ENCODE assay signal across 9 cellular contexts in the genomic region with DNA sequence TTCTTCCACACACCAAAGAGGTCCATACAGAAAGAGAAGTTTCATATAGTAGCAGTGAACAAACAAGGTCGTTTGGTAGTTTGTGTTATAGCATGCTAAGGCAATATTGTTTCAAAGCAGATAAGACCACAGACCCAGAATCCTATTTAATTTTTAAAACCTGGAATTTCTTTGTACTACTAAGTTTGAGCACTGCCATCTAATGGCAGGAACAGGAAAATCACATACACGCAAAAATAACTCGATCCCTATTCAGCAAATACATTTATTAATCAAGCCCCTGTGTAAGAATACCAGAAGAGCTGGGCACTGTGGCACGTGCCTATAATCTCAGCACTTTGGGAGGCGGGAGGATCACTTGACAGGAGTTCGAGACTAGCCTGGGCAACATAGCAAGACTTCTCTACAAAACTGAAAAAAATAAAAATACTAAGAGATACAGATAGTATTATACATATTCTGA. TPM values are rescaled to one million over a fixed set of nuclear protein-coding genes. Genes with fewer than 3 reads are reported as not detected.
DNase-seq lines count a peak whose midpoint lies in the region; ATAC-seq and TF ChIP-seq lines count a peak whose summit lies in the region.
"Had no signal": no experiment of that assay in that cellular context is flagged by ENCODE, and none has a peak within 500 bp of the region (broad histone marks: within the 10 kb centered on the region; RNA-seq: fewer than 3 reads in every experiment).

No MANE protein-coding gene starts in this region.

- no peaks in the 10 kb centered on the region for H3K36me3 ChIP-seq in heart left ventricle

- intact Hi-C loops in heart left ventricle (cut with DNase I) (loop anchor here in 4 of 10 donors (10.0 kb wide), 3 partner anchors 81 to 251 kb away; no protein-coding TSS in a partner anchor), cardiac septum (cut with DNase I) (loop anchor here (10.0 kb wide), 1 partner anchor 81 kb away; no protein-coding TSS in a partner anchor)

- H3K4me3 Mint-ChIP-seq in brain, result peak overlapping the region in 3 of 5 experiments; percentile 1 to 29 (median 28)
- H3K4me3 Mint-ChIP-seq: activated naive CD4-positive, alpha-beta T cell treated with anti-CD3 and anti-CD28 coated beads, Interleukin-2, amount 50 U/mL, for 24 hours had no signal

- peaks cover 0 to 10% (median 0%) of the 10 kb centered on the region in 9 donors for H3K27me3 ChIP-seq in heart left ventricle

- ATAC-seq in heart left ventricle, result no peak
- no peak for ATAC-seq in HG02884 (IDR thresholded peaks at IDR 0.05; ENCODE audit: unreplicated experiment)
- no peak for ATAC-seq in HG03025 (IDR thresholded peaks at IDR 0.05; ENCODE audit: low FRiP score, unreplicated experiment)
- no peak for ATAC-seq in HG03432 (IDR thresholded peaks at IDR 0.05; ENCODE audit: unreplicated experiment)

- peaks cover 29% of the 10 kb centered on the region for H3K4me1 Mint-ChIP-seq in brain

- WGBS in heart left ventricle, 4 donors, result 5 to 10% (median 6%) methylated on average over 6 of the region's 6 CpGs

- no peak for DNase-seq in heart left ventricle
- DNase-seq in cardiac septum (ENCODE audit: low spot score), result no peak
- peak; percentile 46 for DNase-seq in NCI-H2029 treated with DMSO at 0.1 percent for 48 hours (lab: John Stamatoyannopoulos, UW)
- DNase-seq in medulla oblongata (ENCODE audit: extremely low spot score), result peak; percentile 45

- TF ChIP-seq POLR2A in heart left ventricle (IDR thresholded peaks at IDR 0.05), result no peak

- H3K9me3 ChIP-seq in heart left ventricle, result no peaks in the 10 kb centered on the region

- H3K27ac ChIP-seq in heart left ventricle, result no peak overlapping the region

- H3K9me3 Mint-ChIP-seq in brain, result no peaks in the 10 kb centered on the region
- H3K9me3 Mint-ChIP-seq: activated naive CD4-positive, alpha-beta T cell treated with anti-CD3 and anti-CD28 coated beads, Interleukin-2, amount 50 U/mL, for 24 hours had no signal

- H3K4me1 ChIP-seq in heart left ventricle, result peaks cover 0 to 26% (median 13%) of the 10 kb centered on the region in 12 donors

- peak overlapping the region in 3 of 5 experiments; percentile 23 to 50 (median 37) for H3K27ac Mint-ChIP-seq in brain
- H3K27ac Mint-ChIP-seq: activated naive CD4-positive, alpha-beta T cell treated with anti-CD3 and anti-CD28 coated beads, Interleukin-2, amount 50 U/mL, for 24 hours had no signal

- no peak overlapping the region for H3K4me3 ChIP-seq in heart left ventricle

- peaks cover 11% of the 10 kb centered on the region for H3K27me3 Mint-ChIP-seq in brain

- no peaks in the 10 kb centered on the region for H3K36me3 Mint-ChIP-seq in brain
- H3K36me3 Mint-ChIP-seq: activated naive CD4-positive, alpha-beta T cell treated with anti-CD3 and anti-CD28 coated beads, Interleukin-2, amount 50 U/mL, for 24 hours had no signal

- TF ChIP-seq CTCF in heart left ventricle (IDR thresholded peaks at IDR 0.05) (peak; percentile 38 to 74 (median 56)), brain (conservative IDR thresholded peaks at IDR 0.05) (peak; percentile 46 to 66)

RNA-seq across cellular contexts. Expression of a gene that starts 2.9 kb away (rescaled TPM):
- total RNA-seq in heart left ventricle, result 10 to 100 TPM; 22.6 to 31.4 (median 25.8) TPM
- 10 to 100 TPM in 1 of 2 donors, 1 to 10 TPM in 1; 5.9 to 28.1 TPM for polyA plus RNA-seq in heart left ventricle
- total RNA-seq in cardiac septum, result 31.3 TPM
- 16.6 TPM for polyA plus RNA-seq in brain (ENCODE audit: insufficient read depth, low read depth, low replicate concordance)

RNA-seq across cellular contexts. Expression of a gene that starts 29.9 kb away (rescaled TPM):
- total RNA-seq in heart left ventricle (not detected), cardiac septum (not detected)
- polyA plus RNA-seq in heart left ventricle (not detected), brain (ENCODE audit: insufficient read depth, low read depth, low replicate concordance) (not detected)

Comparison
In these comparisons a context has a peak if more than half of its experiments do, and no peak if none do; other contexts are left out.
1. DNase-seq: peak in NCI-H2029 treated with DMSO at 0.1 percent for 48 hours (single experiment) and medulla oblongata (single experiment); none in heart left ventricle (0 of 5) and cardiac septum (single experiment).